15 cellular contexts compared by ENCODE assay signal in the genomic region with DNA sequence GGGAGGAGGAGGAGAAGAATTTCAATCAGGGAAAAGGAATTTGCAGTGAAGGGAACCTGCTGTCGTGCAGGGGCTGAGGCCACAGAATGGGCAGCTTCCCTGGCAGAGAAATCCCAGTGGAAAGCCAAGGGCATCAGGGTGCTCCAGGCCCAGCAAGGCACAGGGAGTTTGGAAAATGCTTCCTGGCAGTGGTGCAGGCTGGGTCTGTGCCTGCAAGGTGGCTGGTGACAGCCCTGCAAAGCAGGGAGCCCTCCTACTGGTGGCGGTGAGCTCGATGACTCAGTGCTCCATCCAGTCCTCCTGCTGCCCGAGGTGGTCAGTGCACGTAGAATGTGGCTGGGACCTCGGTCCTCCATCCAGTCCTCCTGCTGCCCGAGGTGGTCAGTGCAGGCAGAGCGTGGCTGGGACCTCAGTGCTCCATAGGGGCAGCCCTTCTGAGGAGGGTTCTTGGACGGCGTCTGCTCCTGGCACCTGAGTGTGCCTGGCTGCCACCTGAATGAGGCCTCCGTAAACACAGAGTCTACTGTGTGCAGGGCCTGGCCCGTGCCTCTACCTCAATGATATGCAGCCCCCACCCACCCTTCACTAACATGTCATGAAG.
DNase-seq lines count a peak whose midpoint lies in the region; ATAC-seq and TF ChIP-seq lines count a peak whose summit lies in the region.
"Had no signal": no experiment of that assay in that cellular context is flagged by ENCODE, and none has a peak within 500 bp of the region (broad histone marks: within the 10 kb centered on the region; RNA-seq: fewer than 3 reads in every experiment).

No MANE protein-coding gene starts in this region.

- H3K27me3 Mint-ChIP-seq in Calu3 (ENCODE audit: unreplicated experiment) = no peaks in the 10 kb centered on the region

- no peak overlapping the region for H2AK5ac ChIP-seq in mesendoderm (ENCODE audit: low read length)

- H3K9me3 Mint-ChIP-seq in Calu3 (ENCODE audit: low read depth, unreplicated experiment) = peaks cover 18% of the 10 kb centered on the region
- H3K9me3 Mint-ChIP-seq: CD8-positive, alpha-beta memory T cell; GM23338 had no signal

- no peak overlapping the region for H2BK120ac ChIP-seq in mesendoderm (ENCODE audit: low read depth, low read length)

- H3K27ac Mint-ChIP-seq in Calu3 (ENCODE audit: unreplicated experiment) = no peak overlapping the region
- H3K27ac Mint-ChIP-seq: CD8-positive, alpha-beta memory T cell; GM23338 had no signal

- no peak overlapping the region for H3K4ac ChIP-seq in mesendoderm (ENCODE audit: low read depth, low read length)

- TF ChIP-seq CTCF in Panc1 (IDR thresholded peaks at IDR 0.05) = no peak
- TF ChIP-seq CTCF in Calu3 (IDR thresholded peaks at IDR 0.05; ENCODE audit: unreplicated experiment) = no peak

- H3K27ac ChIP-seq in Panc1 (ENCODE audit: low read length) = no peak overlapping the region
- H3K27ac ChIP-seq in mesendoderm (ENCODE audit: low read depth, low read length) = no peak overlapping the region
- H3K27ac ChIP-seq: BLaER1 had no signal

- H3K27me3 ChIP-seq in Panc1 (ENCODE audit: control insufficient read depth, insufficient read depth, low read length) (no peaks in the 10 kb centered on the region), mesendoderm (ENCODE audit: insufficient read depth, low read length, poor library complexity) (no peaks in the 10 kb centered on the region)
- H3K27me3 ChIP-seq: BLaER1 had no signal

- H3K4me3 ChIP-seq in Panc1 (ENCODE audit: low read depth in 2 of 2, low read length in 2 of 2) = no peak overlapping the region
- H3K4me3 ChIP-seq in mesendoderm (ENCODE audit: low read length) = no peak overlapping the region
- H3K4me3 ChIP-seq: BLaER1, GM12878, GM23338 had no signal

- no peak overlapping the region for H4K8ac ChIP-seq in mesendoderm (ENCODE audit: low read depth, low read length)

- H3K9ac ChIP-seq in mesendoderm (ENCODE audit: low read length) = no peak overlapping the region
- H3K9ac ChIP-seq: BLaER1 had no signal

- DNase-seq in activated effector memory CD4-positive, alpha-beta T cell treated with anti-CD3 and anti-CD28 coated beads, Interleukin-2, amount 50 U/mL, for 16 hours = peak; percentile 36
- DNase-seq in activated effector memory CD4-positive, alpha-beta T cell treated with Interleukin-2 at 50 U/mL for 16 hours = no peak
- DNase-seq in Panc1 (ENCODE audit: low read depth, low spot score) = no peak
- DNase-seq in mesendoderm = peak; percentile 32
- DNase-seq in stimulated activated naive CD4-positive, alpha-beta T cell treated with Interleukin-2 at 50 U/mL for 16 hours (lab: John Stamatoyannopoulos, UW) = no peak
- no peak for DNase-seq in HUDEP-2 (lab: John Stamatoyannopoulos, UW; ENCODE audit: unreplicated experiment in 76 of 76)
- DNase-seq in Calu3 = no peak
- DNase-seq: 8988T; AML-193; CD8-positive, alpha-beta memory T cell; DMS 273 treated with DMSO at 0.1 percent for 48 hours; H7 had no signal

- no peaks in the 10 kb centered on the region for H3K4me1 Mint-ChIP-seq in Calu3 (ENCODE audit: low read depth, unreplicated experiment)
- H3K4me1 Mint-ChIP-seq: CD8-positive, alpha-beta memory T cell had no signal

- CTCF ChIA-PET in Panc1 (lab: Charles Lee) = no interaction called here
- CTCF ChIA-PET in Calu3 (lab: Charles Lee) = no interaction called here

- in situ Hi-C loops in Panc1 (cut with HindIII; ENCODE audit: low pct_unique_long_range_greater_than_20kb, low sequenced_read_pairs) = no loop called here

- no peaks in the 10 kb centered on the region for H3K36me3 ChIP-seq in Panc1 (ENCODE audit: control insufficient read depth, insufficient read depth, low read length)
- no peaks in the 10 kb centered on the region for H3K36me3 ChIP-seq in mesendoderm (ENCODE audit: control insufficient read depth, insufficient read depth, low read length)
- H3K36me3 ChIP-seq: BLaER1 had no signal

- no peaks in the 10 kb centered on the region for H3K79me1 ChIP-seq in mesendoderm (ENCODE audit: low read length)

- intact Hi-C loops in Panc1 (cut with micrococcal nuclease; ENCODE audit: unreplicated experiment) = no loop called here
- intact Hi-C loops in Calu3 (cut with micrococcal nuclease; ENCODE audit: unreplicated experiment) = no loop called here

- H2BK15ac ChIP-seq in mesendoderm (replicated peaks; ENCODE audit: low read depth) = no peak overlapping the region

- ATAC-seq in Panc1 = peak; percentile 19; the same call in 1 of the 2 replicates
- ATAC-seq: GM12878, GM23338 had no signal

- no peaks in the 10 kb centered on the region for H3K9me3 ChIP-seq in Panc1 (ENCODE audit: control insufficient read depth, insufficient read depth, low read depth, low read length)
- H3K9me3 ChIP-seq: BLaER1 had no signal

- no peaks in the 10 kb centered on the region for H3K79me2 ChIP-seq in mesendoderm (ENCODE audit: control insufficient read depth, insufficient read depth, low read length)

- POLR2A ChIA-PET in Panc1 (lab: Charles Lee) = no interaction called here

- H3K4me2 ChIP-seq in mesendoderm (ENCODE audit: low read length) = no peak overlapping the region
- H3K4me2 ChIP-seq: BLaER1, GM23338 had no signal

- H3K36me3 Mint-ChIP-seq in Calu3 (ENCODE audit: insufficient read depth, unreplicated experiment) = no peaks in the 10 kb centered on the region
- H3K36me3 Mint-ChIP-seq: CD8-positive, alpha-beta memory T cell had no signal

- WGBS in mesendoderm (ENCODE audit: extremely low coverage, insufficient coverage, low lambda C conversion rate) = no CpG with 5 or more reads among the region's 12 CpGs

- no peak overlapping the region for H3K23ac ChIP-seq in mesendoderm (ENCODE audit: low read length)

- no peak overlapping the region for H2BK5ac ChIP-seq in mesendoderm (ENCODE audit: low read length)

- H3K4me1 ChIP-seq in Panc1 (ENCODE audit: control insufficient read depth, insufficient read depth, low read length) (no peaks in the 10 kb centered on the region), mesendoderm (ENCODE audit: control insufficient read depth, low read depth, low read length) (peaks cover 6% of the 10 kb centered on the region)

- BruUV-seq in Panc1 (replicated peaks; lab: Mats Ljungman, UMichigan) (no TSS peak), Calu3 (replicated peaks; lab: Mats Ljungman, UMichigan) (no TSS peak)

- H3K4me3 Mint-ChIP-seq in Calu3 (ENCODE audit: low read depth, unreplicated experiment) = no peak overlapping the region
- H3K4me3 Mint-ChIP-seq: CD8-positive, alpha-beta memory T cell; GM23338 had no signal

- H3K56ac ChIP-seq in mesendoderm (ENCODE audit: low read length) = no peak overlapping the region

- H3K18ac ChIP-seq in mesendoderm (ENCODE audit: low read length) = no peak overlapping the region

- no peak overlapping the region for H4K5ac ChIP-seq in mesendoderm (ENCODE audit: low read length)

Comparison
In these comparisons a context has a peak if more than half of its experiments do, and no peak if none do; other contexts are left out.
1. DNase-seq: peak in activated effector memory CD4-positive, alpha-beta T cell treated with anti-CD3 and anti-CD28 coated beads, Interleukin-2, amount 50 U/mL, for 16 hours (single experiment) and mesendoderm (single experiment); none in activated effector memory CD4-positive, alpha-beta T cell treated with Interleukin-2 at 50 U/mL for 16 hours (single experiment), Panc1 (single experiment), stimulated activated naive CD4-positive, alpha-beta T cell treated with Interleukin-2 at 50 U/mL for 16 hours (single experiment), HUDEP-2 (0 of 76) and Calu3 (single experiment).